Comparison of ENCODE assay signal across 18 cellular contexts in the genomic region with DNA sequence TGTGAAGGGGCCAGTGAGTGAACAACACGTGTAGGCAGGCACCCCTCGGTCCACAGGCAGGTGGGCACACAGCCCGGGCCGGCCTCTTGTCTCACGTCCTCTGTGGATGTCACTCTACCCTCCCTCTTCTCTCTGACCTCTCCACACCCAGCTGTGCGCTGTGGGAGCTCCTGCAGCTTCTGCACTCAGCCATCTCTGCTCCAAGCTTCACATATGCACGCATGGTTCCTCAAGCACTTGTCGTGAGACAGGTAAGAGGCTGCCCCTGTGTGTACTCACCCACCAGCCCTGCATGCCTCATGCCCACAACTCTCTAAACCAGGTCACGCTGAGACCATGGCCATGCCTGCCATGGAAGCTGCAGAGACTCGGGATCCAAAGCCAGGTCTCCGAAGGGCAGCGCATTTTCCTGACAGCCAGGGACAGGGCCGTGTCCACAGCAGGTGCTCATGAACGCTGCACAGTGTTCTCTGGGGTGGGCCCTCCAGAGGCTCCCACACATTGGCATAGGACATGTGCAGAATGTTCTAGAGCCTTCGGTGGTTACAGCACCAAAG.
DNase-seq lines count a peak whose midpoint lies in the region; ATAC-seq and TF ChIP-seq lines count a peak whose summit lies in the region.
"Had no signal": no experiment of that assay in that cellular context is flagged by ENCODE, and none has a peak within 500 bp of the region (broad histone marks: within the 10 kb centered on the region; RNA-seq: fewer than 3 reads in every experiment).

No MANE protein-coding gene starts in this region.

- peak; percentile 49 for DNase-seq in cardiac septum (ENCODE audit: low spot score)
- DNase-seq in left ventricle myocardium superior: no peak
- DNase-seq in NCI-H146 (lab: John Stamatoyannopoulos, UW): peak; percentile 33
- peak; percentile 60 for DNase-seq in mesenteric fat pad (ENCODE audit: low spot score)
- DNase-seq in stomach: peak; percentile 19
- no peak for DNase-seq in transverse colon
- no peak for DNase-seq in NCI-H128 (lab: John Stamatoyannopoulos, UW; ENCODE audit: unreplicated experiment)
- DNase-seq: BE2C, HCEC 1CT, KBM-7, NCI-H1092 treated with DMSO at 0.1 percent for 48 hours, NCI-H187 treated with DMSO at 0.1 percent for 48 hours, NCI-H226, Peyer's patch, T-cell had no signal

- TF ChIP-seq POLR2A in stomach (IDR thresholded peaks at IDR 0.05): no peak
- no peak for TF ChIP-seq POLR2A in transverse colon (IDR thresholded peaks at IDR 0.05)

- H3K4me1 ChIP-seq in stomach: no peaks in the 10 kb centered on the region
- no peaks in the 10 kb centered on the region for H3K4me1 ChIP-seq in transverse colon
- H3K4me1 ChIP-seq: BE2C, Peyer's patch had no signal

- H3K27ac ChIP-seq in stomach (no peak overlapping the region), transverse colon (no peak overlapping the region)
- H3K27ac ChIP-seq: GM23248, Peyer's patch had no signal

- in situ Hi-C loops in transverse colon (cut with MboI; ENCODE audit: low pct_ligation_motif_present in 1 of 4, low pct_unique_long_range_greater_than_20kb in 1 of 4, low sequenced_read_pairs in 3 of 4): no loop called here

- ATAC-seq in left ventricle myocardium superior (no peak), GM18858 (IDR thresholded peaks at IDR 0.05; ENCODE audit: unreplicated experiment) (no peak)
- ATAC-seq: GM12878, T-cell had no signal

- intact Hi-C loops in cardiac septum (cut with DNase I): no loop called here
- intact Hi-C loops in left ventricle myocardium superior (cut with micrococcal nuclease): no loop called here
- intact Hi-C loops in stomach (cut with DNase I; ENCODE audit: low total_unique reads): no loop called here
- intact Hi-C loops in transverse colon (cut with DNase I; ENCODE audit: low total_unique reads): no loop called here

- TF ChIP-seq EP300 in stomach (IDR thresholded peaks at IDR 0.05) (no peak), transverse colon (IDR thresholded peaks at IDR 0.05; ENCODE audit: low read depth) (no peak)

- TF ChIP-seq CTCF in stomach (IDR thresholded peaks at IDR 0.05) (no peak), transverse colon (IDR thresholded peaks at IDR 0.05) (no peak)

- WGBS in stomach, 5 donors: 91 to 93% (median 92%) methylated on average over 11 to 15 of the region's 15 CpGs
- 87 to 100% methylated on average over 2 to 15 of the region's 15 CpGs for WGBS in transverse colon (ENCODE audit: low coverage in 1 of 2), 2 donors

- H3K9me3 ChIP-seq in stomach (peaks cover 0 to 12% (median 0%) of the 10 kb centered on the region in 4 donors), transverse colon (no peaks in the 10 kb centered on the region)
- H3K9me3 ChIP-seq: BE2C, Peyer's patch had no signal

- H3K27me3 ChIP-seq in stomach (no peaks in the 10 kb centered on the region), transverse colon (no peaks in the 10 kb centered on the region)
- H3K27me3 ChIP-seq: BE2C, Peyer's patch had no signal

- H3K36me3 ChIP-seq in stomach (peaks cover 0 to 9% (median 7%) of the 10 kb centered on the region in 4 donors), transverse colon (no peaks in the 10 kb centered on the region)
- H3K36me3 ChIP-seq: BE2C, Peyer's patch had no signal

- H3K4me3 ChIP-seq in stomach: no peak overlapping the region
- no peak overlapping the region for H3K4me3 ChIP-seq in transverse colon
- H3K4me3 ChIP-seq: GM12878, GM23248, Peyer's patch had no signal

Comparison
In these comparisons a context has a peak if more than half of its experiments do, and no peak if none do; other contexts are left out.
1. DNase-seq: peak in cardiac septum (single experiment), NCI-H146 (single experiment), mesenteric fat pad (single experiment) and stomach (single experiment); none in left ventricle myocardium superior (single experiment), transverse colon (single experiment) and NCI-H128 (single experiment).